Comparison of ENCODE assay signal across 2 cellular contexts in genomic region chr5:113127021-113127420, GRCh38.
TF ChIP-seq lines count a peak whose summit lies in the region.

No MANE protein-coding gene starts in this region.

TF ChIP-seq in SK-N-SH, 30 proteins besides CTCF, POLR2A, EP300 and RAD21 (continued from another document):
- TF ChIP-seq, protein P1, sequence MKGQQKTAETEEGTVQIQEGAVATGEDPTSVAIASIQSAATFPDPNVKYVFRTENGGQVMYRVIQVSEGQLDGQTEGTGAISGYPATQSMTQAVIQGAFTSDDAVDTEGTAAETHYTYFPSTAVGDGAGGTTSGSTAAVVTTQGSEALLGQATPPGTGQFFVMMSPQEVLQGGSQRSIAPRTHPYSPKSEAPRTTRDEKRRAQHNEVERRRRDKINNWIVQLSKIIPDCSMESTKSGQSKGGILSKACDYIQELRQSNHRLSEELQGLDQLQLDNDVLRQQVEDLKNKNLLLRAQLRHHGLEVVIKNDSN (IDR thresholded peaks at IDR 0.05; ENCODE audit: borderline replicate concordance, low read depth) = no peak
- no peak for TF ChIP-seq JUND (IDR thresholded peaks at IDR 0.05)
- no peak for TF ChIP-seq FOXM1 (IDR thresholded peaks at IDR 0.05; ENCODE audit: low read depth)
- TF ChIP-seq POLR2AphosphoS5 (IDR thresholded peaks at IDR 0.05; ENCODE audit: low read depth, low read length) = no peak
- TF ChIP-seq TEAD4 (IDR thresholded peaks at IDR 0.05; ENCODE audit: borderline replicate concordance, insufficient read depth) = no peak
- TF ChIP-seq MEF2A (IDR thresholded peaks at IDR 0.05; ENCODE audit: borderline replicate concordance, low read depth) = no peak
- no peak for TF ChIP-seq ELF1 (IDR thresholded peaks at IDR 0.05)
- TF ChIP-seq FOSL2 (IDR thresholded peaks at IDR 0.05; ENCODE audit: borderline replicate concordance, low read depth) = no peak
- TF ChIP-seq SIN3A (IDR thresholded peaks at IDR 0.05; ENCODE audit: borderline replicate concordance, low read depth, low read length) = no peak
- no peak for TF ChIP-seq TCF12 (IDR thresholded peaks at IDR 0.05)
- TF ChIP-seq PBX3 (IDR thresholded peaks at IDR 0.05) = no peak
- TF ChIP-seq, protein P2, sequence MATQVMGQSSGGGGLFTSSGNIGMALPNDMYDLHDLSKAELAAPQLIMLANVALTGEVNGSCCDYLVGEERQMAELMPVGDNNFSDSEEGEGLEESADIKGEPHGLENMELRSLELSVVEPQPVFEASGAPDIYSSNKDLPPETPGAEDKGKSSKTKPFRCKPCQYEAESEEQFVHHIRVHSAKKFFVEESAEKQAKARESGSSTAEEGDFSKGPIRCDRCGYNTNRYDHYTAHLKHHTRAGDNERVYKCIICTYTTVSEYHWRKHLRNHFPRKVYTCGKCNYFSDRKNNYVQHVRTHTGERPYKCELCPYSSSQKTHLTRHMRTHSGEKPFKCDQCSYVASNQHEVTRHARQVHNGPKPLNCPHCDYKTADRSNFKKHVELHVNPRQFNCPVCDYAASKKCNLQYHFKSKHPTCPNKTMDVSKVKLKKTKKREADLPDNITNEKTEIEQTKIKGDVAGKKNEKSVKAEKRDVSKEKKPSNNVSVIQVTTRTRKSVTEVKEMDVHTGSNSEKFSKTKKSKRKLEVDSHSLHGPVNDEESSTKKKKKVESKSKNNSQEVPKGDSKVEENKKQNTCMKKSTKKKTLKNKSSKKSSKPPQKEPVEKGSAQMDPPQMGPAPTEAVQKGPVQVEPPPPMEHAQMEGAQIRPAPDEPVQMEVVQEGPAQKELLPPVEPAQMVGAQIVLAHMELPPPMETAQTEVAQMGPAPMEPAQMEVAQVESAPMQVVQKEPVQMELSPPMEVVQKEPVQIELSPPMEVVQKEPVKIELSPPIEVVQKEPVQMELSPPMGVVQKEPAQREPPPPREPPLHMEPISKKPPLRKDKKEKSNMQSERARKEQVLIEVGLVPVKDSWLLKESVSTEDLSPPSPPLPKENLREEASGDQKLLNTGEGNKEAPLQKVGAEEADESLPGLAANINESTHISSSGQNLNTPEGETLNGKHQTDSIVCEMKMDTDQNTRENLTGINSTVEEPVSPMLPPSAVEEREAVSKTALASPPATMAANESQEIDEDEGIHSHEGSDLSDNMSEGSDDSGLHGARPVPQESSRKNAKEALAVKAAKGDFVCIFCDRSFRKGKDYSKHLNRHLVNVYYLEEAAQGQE (IDR thresholded peaks at IDR 0.05; ENCODE audit: low read depth, low read length) = no peak
- TF ChIP-seq NFIC (IDR thresholded peaks at IDR 0.05; ENCODE audit: borderline replicate concordance) = no peak
- no peak for TF ChIP-seq MXI1 (IDR thresholded peaks at IDR 0.05; ENCODE audit: low read depth, low read length)
- TF ChIP-seq, protein P3, sequence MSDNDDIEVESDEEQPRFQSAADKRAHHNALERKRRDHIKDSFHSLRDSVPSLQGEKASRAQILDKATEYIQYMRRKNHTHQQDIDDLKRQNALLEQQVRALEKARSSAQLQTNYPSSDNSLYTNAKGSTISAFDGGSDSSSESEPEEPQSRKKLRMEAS (IDR thresholded peaks at IDR 0.05; ENCODE audit: low read depth) = no peak
- TF ChIP-seq YY1 (IDR thresholded peaks at IDR 0.05; ENCODE audit: low read depth) = no peak
- TF ChIP-seq RFX5 (IDR thresholded peaks at IDR 0.05; ENCODE audit: low read length) = no peak
- TF ChIP-seq RXRA (IDR thresholded peaks at IDR 0.05; ENCODE audit: borderline replicate concordance, low read depth) = no peak
- TF ChIP-seq EZH2phosphoT487 (IDR thresholded peaks at IDR 0.05; ENCODE audit: borderline replicate concordance, low read depth) = no peak

TF ChIP-seq in K562, 482 proteins besides CTCF, POLR2A, EP300 and RAD21 (continued from another document):
- TF ChIP-seq ZNF717 (CRISPR knock-in tag; IDR thresholded peaks at IDR 0.05) = no peak
- no peak for TF ChIP-seq MITF (IDR thresholded peaks at IDR 0.05)
- no peak for TF ChIP-seq MCM5 (IDR thresholded peaks at IDR 0.05; ENCODE audit: low read depth)
TF ChIP-seq in K562: peak in this region for 1.
